In genomic region chr2:98713332-98714015, GRCh38 we compare ENCODE assay signal across 11 cellular contexts. TPM values are rescaled to one million over a fixed set of nuclear protein-coding genes. Genes with fewer than 3 reads are reported as not detected.
DNase-seq lines count a peak whose midpoint lies in the region; ATAC-seq and TF ChIP-seq lines count a peak whose summit lies in the region.
"Had no signal": no experiment of that assay in that cellular context is flagged by ENCODE, and none has a peak within 500 bp of the region (broad histone marks: within the 10 kb centered on the region; RNA-seq: fewer than 3 reads in every experiment).

No MANE protein-coding gene starts in this region.

- TF ChIP-seq CTCF in GM13976 (IDR thresholded peaks at IDR 0.05; ENCODE audit: borderline replicate concordance, control extremely low read depth, extremely low read depth, insufficient read depth, missing control alignments), result no peak

- H3K9me3 ChIP-seq in aorta (ENCODE audit: control insufficient read depth, low read length), result no peaks in the 10 kb centered on the region
- H3K9me3 ChIP-seq: heart right ventricle had no signal

- WGBS in aorta, 2 donors, result 84 to 87% methylated on average over 4 of the region's 4 CpGs

- peak overlapping the region; percentile 75 for H3K4me3 Mint-ChIP-seq in activated T-helper 17 cell treated with anti-CD3 and anti-CD28 coated beads, Interleukin-2, amount 50 U/mL, for 72 hours

- no peak overlapping the region for H3K4me3 ChIP-seq in aorta (ENCODE audit: low read length in 2 of 2)
- H3K4me3 ChIP-seq: heart right ventricle, skin epidermis had no signal

- H3K4me1 ChIP-seq in aorta (ENCODE audit: control insufficient read depth in 1 of 2, insufficient read depth in 2 of 2, low read length in 2 of 2), result peaks cover 6 to 14% of the 10 kb centered on the region in 2 donors

- H3K36me3 Mint-ChIP-seq in activated T-helper 17 cell treated with anti-CD3 and anti-CD28 coated beads, Interleukin-2, amount 50 U/mL, for 72 hours (ENCODE audit: low read depth), result peaks cover 65% of the 10 kb centered on the region

- no peak overlapping the region for H3K27ac ChIP-seq in aorta (ENCODE audit: low read depth in 1 of 2, low read length in 2 of 2)
- H3K27ac ChIP-seq: heart right ventricle, skin epidermis had no signal

- in situ Hi-C loops in GM13976 (cut with MboI; ENCODE audit: low sequenced_read_pairs, unreplicated experiment), result no loop called here

- no peaks in the 10 kb centered on the region for H3K27me3 Mint-ChIP-seq in activated T-helper 17 cell treated with anti-CD3 and anti-CD28 coated beads, Interleukin-2, amount 50 U/mL, for 72 hours

- H3K4me1 Mint-ChIP-seq in activated T-helper 17 cell treated with anti-CD3 and anti-CD28 coated beads, Interleukin-2, amount 50 U/mL, for 72 hours, result peaks cover 66% of the 10 kb centered on the region

- H3K9me3 Mint-ChIP-seq in activated T-helper 17 cell treated with anti-CD3 and anti-CD28 coated beads, Interleukin-2, amount 50 U/mL, for 72 hours, result no peaks in the 10 kb centered on the region

- ATAC-seq in GM19455 (IDR thresholded peaks at IDR 0.05; ENCODE audit: unreplicated experiment) (peak; percentile 75), HG03025 (IDR thresholded peaks at IDR 0.05; ENCODE audit: low FRiP score, unreplicated experiment) (peak; percentile 49), GM21423 (IDR thresholded peaks at IDR 0.05; ENCODE audit: unreplicated experiment) (no peak), aorta (ENCODE audit: low FRiP score) (no peak)
- peak; percentile 33 for ATAC-seq in activated T-helper 17 cell treated with anti-CD3 and anti-CD28 coated beads, Interleukin-2, amount 50 U/mL, for 72 hours (replicated peaks)
- ATAC-seq: heart right ventricle had no signal

- no peaks in the 10 kb centered on the region for H3K36me3 ChIP-seq in aorta (ENCODE audit: control insufficient read depth in 1 of 2, insufficient read depth in 2 of 2, low read length in 1 of 2)

- intact Hi-C loops in aorta (cut with DNase I), result no loop called here

- DNase-seq in GM13976 (ENCODE audit: low spot score), result peak; percentile 41
- no peak for DNase-seq in aorta
- DNase-seq in stimulated activated CD4-positive, alpha-beta T cell treated with anti-CD3 and anti-CD28 coated beads, Interleukin-15, amount 100 ng/mL, for 24 hours, result no peak
- DNase-seq in epidermal melanocyte (ENCODE audit: insufficient read length, low spot score), result no peak
- DNase-seq: heart right ventricle, NCI-H82 had no signal

- no peaks in the 10 kb centered on the region for H3K27me3 ChIP-seq in aorta (ENCODE audit: control insufficient read depth in 1 of 2, insufficient read depth in 2 of 2, low read length in 1 of 2)
- H3K27me3 ChIP-seq: heart right ventricle had no signal

- peak overlapping the region; percentile 34 for H3K27ac Mint-ChIP-seq in activated T-helper 17 cell treated with anti-CD3 and anti-CD28 coated beads, Interleukin-2, amount 50 U/mL, for 72 hours

RNA-seq across cellular contexts. Expression of gene MGAT4A, which starts 17.5 kb away (rescaled TPM):
- total RNA-seq in activated T-helper 17 cell treated with anti-CD3 and anti-CD28 coated beads, Interleukin-2, amount 50 U/mL, for 72 hours, result 10 to 100 TPM; 79.7 to 99.0 TPM
- total RNA-seq in aorta, result 10 to 100 TPM; 41.0 to 65.8 TPM
- 10 to 100 TPM in 1 of 2 donors, 1 to 10 TPM in 1; 4.9 to 18.4 TPM for polyA plus RNA-seq in aorta

Comparison
In these comparisons a context has a peak if more than half of its experiments do, and no peak if none do; other contexts are left out.
1. ATAC-seq: peak in GM19455 (single experiment), HG03025 (single experiment) and activated T-helper 17 cell treated with anti-CD3 and anti-CD28 coated beads, Interleukin-2, amount 50 U/mL, for 72 hours (single experiment); none in GM21423 (single experiment) and aorta (single experiment).